ENCODE assay signal across 10 cellular contexts in the genomic region with DNA sequence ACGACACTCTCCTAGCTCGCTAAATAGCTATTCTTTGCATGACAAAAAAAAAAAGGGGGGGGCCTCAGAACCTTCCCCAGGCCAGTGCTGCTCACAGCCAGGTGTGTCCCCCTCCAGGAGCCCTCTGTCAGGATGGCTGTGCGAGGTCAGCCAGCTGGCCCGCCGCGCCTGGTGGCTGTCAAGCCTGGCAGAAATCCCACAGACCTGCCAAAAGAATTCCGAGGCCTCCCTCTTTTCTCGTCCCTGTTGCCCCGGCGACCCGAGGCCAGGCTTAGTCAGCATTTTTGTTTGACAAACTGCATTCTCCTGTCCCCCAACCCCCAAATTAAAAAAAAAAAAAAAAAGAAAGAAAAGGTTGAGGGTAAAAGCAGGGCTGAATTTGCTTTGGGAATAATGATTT.
A peak's percentile ranks its signal among the peaks of the same experiment; 100 is the strongest.
DNase-seq lines count a peak whose midpoint lies in the region; ATAC-seq and TF ChIP-seq lines count a peak whose summit lies in the region.
"Had no signal": no experiment of that assay in that cellular context is flagged by ENCODE, and none has a peak within 500 bp of the region (broad histone marks: within the 10 kb centered on the region; RNA-seq: fewer than 3 reads in every experiment).

No MANE protein-coding gene starts in this region.

- H3K9me3 ChIP-seq in Caco-2 (no peaks in the 10 kb centered on the region), SJCRH30 (replicated peaks) (no peaks in the 10 kb centered on the region), neuronal stem cell (replicated peaks in 1 of 2; ENCODE audit: control insufficient read depth in 2 of 2, insufficient read depth in 1 of 2, low read depth in 1 of 2, low read length in 2 of 2) (no peaks in the 10 kb centered on the region)

- no peak overlapping the region for H3K18ac ChIP-seq in neuronal stem cell (ENCODE audit: low read length)

- no peak overlapping the region for H2BK12ac ChIP-seq in neuronal stem cell (ENCODE audit: low read length)

- H3K27ac ChIP-seq in SJCRH30 (peak overlapping the region; percentile 1; the same call in 1 of the 2 replicates), neuronal stem cell (replicated peaks; ENCODE audit: low read length) (peak overlapping the region; percentile 72)
- H3K27ac ChIP-seq: KMS-11 had no signal

- H3K9me3 Mint-ChIP-seq in Caco-2 (ENCODE audit: unreplicated experiment): no peaks in the 10 kb centered on the region

- H4K91ac ChIP-seq in neuronal stem cell (ENCODE audit: low read depth, low read length, poor library complexity): no peak overlapping the region

- no peak overlapping the region for H3K23ac ChIP-seq in neuronal stem cell (ENCODE audit: low read depth, low read length, poor library complexity)

- H3K4me1 ChIP-seq in Caco-2 (peaks cover 41% of the 10 kb centered on the region), SJCRH30 (peaks cover 61% of the 10 kb centered on the region), neuronal stem cell (ENCODE audit: control insufficient read depth in 2 of 2, insufficient read depth in 1 of 2, low read depth in 1 of 2, low read length in 2 of 2) (peaks cover 17 to 54% of the 10 kb centered on the region in 2 donors)

- no peak overlapping the region for H3K4ac ChIP-seq in neuronal stem cell (ENCODE audit: low read length)

- H3K27ac Mint-ChIP-seq in Caco-2 (ENCODE audit: unreplicated experiment): peak overlapping the region; percentile 43

- ATAC-seq in Right ventricle myocardium inferior (peak; percentile 82), GM18502 (IDR thresholded peaks at IDR 0.05; ENCODE audit: poor library complexity, unreplicated experiment) (no peak), GM19035 (IDR thresholded peaks at IDR 0.05; ENCODE audit: unreplicated experiment) (no peak), HG02610 (IDR thresholded peaks at IDR 0.05; ENCODE audit: unreplicated experiment) (no peak)

- no peak overlapping the region for H2AK5ac ChIP-seq in neuronal stem cell (ENCODE audit: low read depth, low read length)

- H4K8ac ChIP-seq in neuronal stem cell (ENCODE audit: low read depth, low read length): no peak overlapping the region

- no CpG with 5 or more reads among the region's 11 CpGs for WGBS in neuronal stem cell (ENCODE audit: extremely low coverage in 2 of 2, insufficient read length in 2 of 2, insufficient replicate concordance in 1 of 2), 2 donors

- no peaks in the 10 kb centered on the region for H3K36me3 ChIP-seq in Caco-2 (ENCODE audit: control insufficient read depth, insufficient read depth, low read length)
- H3K36me3 ChIP-seq in SJCRH30: peaks cover 4% of the 10 kb centered on the region; the same call in 1 of the 2 replicates
- H3K36me3 ChIP-seq in neuronal stem cell (replicated peaks in 1 of 2; ENCODE audit: control insufficient read depth in 2 of 2, insufficient read depth in 2 of 2, low read length in 2 of 2): peaks cover under 1 to 5% of the 10 kb centered on the region in 2 donors

- H3K36me3 Mint-ChIP-seq in Caco-2 (ENCODE audit: insufficient read depth, unreplicated experiment): peaks cover 9% of the 10 kb centered on the region

- CTCF ChIA-PET in Caco-2 (lab: Charles Lee): interaction anchor here (0.6 kb wide), 1 partner anchor 235 kb away, joined by 3 read pairs; no protein-coding TSS in a partner anchor

- H2BK120ac ChIP-seq in neuronal stem cell (ENCODE audit: low read depth, low read length): no peak overlapping the region

- H3K27me3 ChIP-seq in Caco-2 (replicated peaks; ENCODE audit: control insufficient read depth, insufficient read depth, low read length) (no peaks in the 10 kb centered on the region), SJCRH30 (no peaks in the 10 kb centered on the region), neuronal stem cell (ENCODE audit: control insufficient read depth in 3 of 3, insufficient read depth in 3 of 3, low read depth in 1 of 3, low read length in 3 of 3) (no peaks in the 10 kb centered on the region)

- H3K4me1 Mint-ChIP-seq in Caco-2 (ENCODE audit: low read depth, unreplicated experiment): peaks cover 25% of the 10 kb centered on the region

- H3K4me3 ChIP-seq in Caco-2 (ENCODE audit: low read depth, low read length) (no peak overlapping the region), SJCRH30 (no peak overlapping the region), neuronal stem cell (ENCODE audit: low read length in 2 of 2) (peak overlapping the region in 1 of 2 donors; percentile 10)

- H3K4me3 Mint-ChIP-seq in Caco-2 (ENCODE audit: unreplicated experiment): no peak overlapping the region

- H3K27me3 Mint-ChIP-seq in Caco-2 (ENCODE audit: insufficient read depth, unreplicated experiment): no peaks in the 10 kb centered on the region

- no peak overlapping the region for H3K9ac ChIP-seq in neuronal stem cell (ENCODE audit: low read depth, low read length, poor library complexity)
- H3K9ac ChIP-seq: KMS-11 had no signal

- BruUV-seq in Caco-2 (replicated peaks; lab: Mats Ljungman, UMichigan): no TSS peak

- intact Hi-C loops in Caco-2 (cut with micrococcal nuclease; ENCODE audit: unreplicated experiment): no loop called here
- intact Hi-C loops in Right ventricle myocardium inferior (cut with DNase I): no loop called here

- no peak overlapping the region for H2BK5ac ChIP-seq in neuronal stem cell (ENCODE audit: low read length)

- POLR2A ChIA-PET in Caco-2 (lab: Charles Lee): no interaction called here

- H3K4me2 ChIP-seq in neuronal stem cell (ENCODE audit: insufficient read depth, low read length, poor library complexity, severe bottlenecking): no peak overlapping the region
- H3K4me2 ChIP-seq: KMS-11 had no signal

- H2AFZ ChIP-seq in neuronal stem cell (ENCODE audit: low read length): no peak overlapping the region

- no peak for TF ChIP-seq CTCF in Caco-2 (IDR thresholded peaks at IDR 0.05; ENCODE audit: insufficient read depth in 1 of 2, low read depth in 1 of 2, low read length in 1 of 2, severe bottlenecking in 1 of 2, unreplicated experiment in 1 of 2)

- no peak overlapping the region for H3K14ac ChIP-seq in neuronal stem cell (ENCODE audit: low read length)

- H3K79me1 ChIP-seq in neuronal stem cell (ENCODE audit: low read depth, low read length): no peaks in the 10 kb centered on the region

- H2BK15ac ChIP-seq in neuronal stem cell (ENCODE audit: low read length): no peak overlapping the region

- DNase-seq in Caco-2 (peak in 1 of 2 experiments; percentile 10), SJCRH30 (peak; percentile 47 to 55), Right ventricle myocardium inferior (ENCODE audit: missing footprints) (peak; percentile 82), neuronal stem cell (ENCODE audit: low spot score) (peak; percentile 63)
- no peak for DNase-seq in stimulated activated CD4-positive, alpha-beta T cell treated with anti-CD3 and anti-CD28 coated beads, Interleukin-12 subunit alpha, Interleukin-12 subunit beta, amount 100 ng/mL, for 4 hours
- DNase-seq: T-helper 9 cell had no signal
